ENCODE assay signal across 9 cellular contexts in the genomic region with DNA sequence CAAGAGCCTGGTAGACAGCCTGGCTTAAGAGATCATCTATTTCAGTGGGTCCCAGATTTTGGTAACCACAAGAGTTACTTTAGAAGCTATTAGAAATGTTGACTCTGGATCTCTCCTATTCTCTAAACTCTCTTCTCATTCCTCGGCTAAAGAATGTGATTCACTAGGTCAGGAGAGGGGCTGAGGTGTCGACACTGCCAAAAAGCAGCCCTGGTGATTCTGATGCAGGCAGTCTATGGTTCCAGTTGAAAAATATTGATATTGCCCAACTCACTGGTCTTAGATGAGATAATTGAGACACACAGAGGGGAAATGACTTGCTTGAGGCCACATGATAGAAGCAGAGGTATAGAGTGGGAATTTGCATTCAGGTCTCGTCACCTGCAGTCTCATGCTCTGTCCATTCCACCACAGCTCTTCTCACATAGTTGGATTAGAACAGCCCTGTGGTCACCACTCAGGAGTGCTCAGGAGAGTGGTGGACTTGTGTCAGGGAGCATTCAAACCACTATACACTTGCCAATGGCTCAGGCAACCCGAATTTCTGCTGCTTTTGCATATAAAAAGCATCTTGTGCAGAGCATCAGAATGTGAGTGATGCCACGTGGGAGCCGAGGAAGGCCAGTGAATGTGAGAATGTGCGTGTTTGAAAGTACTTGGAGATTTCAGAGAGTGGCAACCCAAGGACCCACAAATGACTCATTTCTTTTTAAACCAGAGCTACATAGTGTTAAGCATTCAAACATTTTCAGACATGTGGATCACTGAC.
A peak's percentile ranks its signal among the peaks of the same experiment; 100 is the strongest.
DNase-seq lines count a peak whose midpoint lies in the region; TF ChIP-seq lines count a peak whose summit lies in the region.
"Had no signal": no experiment of that assay in that cellular context is flagged by ENCODE, and none has a peak within 500 bp of the region (broad histone marks: within the 10 kb centered on the region; RNA-seq: fewer than 3 reads in every experiment).

No MANE protein-coding gene starts in this region.

- peaks cover 76% of the 10 kb centered on the region for H3K4me1 Mint-ChIP-seq in HFFc6 (ENCODE audit: low read depth)
- H3K4me1 Mint-ChIP-seq in activated CD4-positive, alpha-beta T cell treated with anti-CD3 and anti-CD28 coated beads, Interleukin-2, amount 10 ng/mL, durations not matched to agents 7 days and 5 days = peaks cover 68% of the 10 kb centered on the region
- H3K4me1 Mint-ChIP-seq in dendritic cell treated with granulocyte-macrophage colony-stimulating factor and Interleukin-4, amounts not matched to agents 40 ng/mL and 50 ng/mL, for 4 days (ENCODE audit: low read depth) = peaks cover 49% of the 10 kb centered on the region
- H3K4me1 Mint-ChIP-seq: nephron had no signal

- POLR2A ChIA-PET in activated CD4-positive, alpha-beta T cell treated with anti-CD3 and anti-CD28 coated beads, Interleukin-2, amount 10 ng/mL, durations not matched to agents 7 days and 5 days (lab: Charles Lee) = interaction anchor here (1.1 kb wide), 1 partner anchor 9 kb away, joined by 4 read pairs; no protein-coding TSS in a partner anchor

- peaks cover 20% of the 10 kb centered on the region for H3K9me3 Mint-ChIP-seq in HFFc6
- peaks cover 23% of the 10 kb centered on the region for H3K9me3 Mint-ChIP-seq in activated CD4-positive, alpha-beta T cell treated with anti-CD3 and anti-CD28 coated beads, Interleukin-2, amount 10 ng/mL, durations not matched to agents 7 days and 5 days
- peaks cover 10% of the 10 kb centered on the region for H3K9me3 Mint-ChIP-seq in dendritic cell treated with granulocyte-macrophage colony-stimulating factor and Interleukin-4, amounts not matched to agents 40 ng/mL and 50 ng/mL, for 4 days

- peaks cover 21% of the 10 kb centered on the region for H3K36me3 Mint-ChIP-seq in HFFc6 (ENCODE audit: low read depth)
- peaks cover 43% of the 10 kb centered on the region for H3K36me3 Mint-ChIP-seq in activated CD4-positive, alpha-beta T cell treated with anti-CD3 and anti-CD28 coated beads, Interleukin-2, amount 10 ng/mL, durations not matched to agents 7 days and 5 days (ENCODE audit: low read depth)
- no peaks in the 10 kb centered on the region for H3K36me3 Mint-ChIP-seq in dendritic cell treated with granulocyte-macrophage colony-stimulating factor and Interleukin-4, amounts not matched to agents 40 ng/mL and 50 ng/mL, for 4 days (ENCODE audit: low read depth)

- intact Hi-C loops in dendritic cell treated with granulocyte-macrophage colony-stimulating factor and Interleukin-4, amounts not matched to agents 40 ng/mL and 50 ng/mL, for 4 days (cut with micrococcal nuclease) = no loop called here

- DNase-seq in HFFc6 (peak; percentile 76), NCI-H187 treated with DMSO at 0.1 percent for 48 hours (lab: John Stamatoyannopoulos, UW) (no peak), NCI-H524 (lab: John Stamatoyannopoulos, UW) (no peak), AG08396 (ENCODE audit: low spot score) (no peak)
- peak; percentile 47 for DNase-seq in activated CD4-positive, alpha-beta T cell treated with anti-CD3 and anti-CD28 coated beads, Interleukin-2, amount 10 ng/mL, durations not matched to agents 7 days and 5 days
- DNase-seq in stimulated activated CD8-positive, alpha-beta memory T cell treated with anti-CD3 and anti-CD28 coated beads, Interleukin-2, amount 100 ng/mL, for 48 hours (ENCODE audit: low read depth in 2 of 2) = peak; percentile 17 to 36
- DNase-seq: NCI-H2081 had no signal

- TF ChIP-seq CTCF in HFFc6 (IDR thresholded peaks at IDR 0.05) = no peak

- H3K27me3 Mint-ChIP-seq in HFFc6 (ENCODE audit: insufficient read depth) = no peaks in the 10 kb centered on the region; the same call in 1 of the 2 replicates
- no peaks in the 10 kb centered on the region for H3K27me3 Mint-ChIP-seq in activated CD4-positive, alpha-beta T cell treated with anti-CD3 and anti-CD28 coated beads, Interleukin-2, amount 10 ng/mL, durations not matched to agents 7 days and 5 days
- no peaks in the 10 kb centered on the region for H3K27me3 Mint-ChIP-seq in dendritic cell treated with granulocyte-macrophage colony-stimulating factor and Interleukin-4, amounts not matched to agents 40 ng/mL and 50 ng/mL, for 4 days

- CTCF ChIA-PET in activated CD4-positive, alpha-beta T cell treated with anti-CD3 and anti-CD28 coated beads, Interleukin-2, amount 10 ng/mL, durations not matched to agents 7 days and 5 days (lab: Charles Lee) = interaction anchor here (1.0 to 3.2 kb wide), 5 partner anchors 11 to 36 kb away, joined by 3 to 14 read pairs (median 3); no protein-coding TSS in a partner anchor

- H3K4me3 Mint-ChIP-seq in HFFc6 = peak overlapping the region; percentile 3
- H3K4me3 Mint-ChIP-seq in activated CD4-positive, alpha-beta T cell treated with anti-CD3 and anti-CD28 coated beads, Interleukin-2, amount 10 ng/mL, durations not matched to agents 7 days and 5 days = no peak overlapping the region
- H3K4me3 Mint-ChIP-seq in dendritic cell treated with granulocyte-macrophage colony-stimulating factor and Interleukin-4, amounts not matched to agents 40 ng/mL and 50 ng/mL, for 4 days = no peak overlapping the region
- H3K4me3 Mint-ChIP-seq: nephron had no signal

- peak overlapping the region; percentile 78 for H3K27ac Mint-ChIP-seq in HFFc6
- peak overlapping the region; percentile 73 for H3K27ac Mint-ChIP-seq in activated CD4-positive, alpha-beta T cell treated with anti-CD3 and anti-CD28 coated beads, Interleukin-2, amount 10 ng/mL, durations not matched to agents 7 days and 5 days
- H3K27ac Mint-ChIP-seq in dendritic cell treated with granulocyte-macrophage colony-stimulating factor and Interleukin-4, amounts not matched to agents 40 ng/mL and 50 ng/mL, for 4 days = peak overlapping the region; percentile 2
- H3K27ac Mint-ChIP-seq: nephron had no signal

Comparison
In these comparisons a context has a peak if more than half of its experiments do, and no peak if none do; other contexts are left out.
1. DNase-seq: peak in HFFc6 (single experiment), activated CD4-positive, alpha-beta T cell treated with anti-CD3 and anti-CD28 coated beads, Interleukin-2, amount 10 ng/mL, durations not matched to agents 7 days and 5 days (single experiment) and stimulated activated CD8-positive, alpha-beta memory T cell treated with anti-CD3 and anti-CD28 coated beads, Interleukin-2, amount 100 ng/mL, for 48 hours (2 of 2); none in NCI-H187 treated with DMSO at 0.1 percent for 48 hours (single experiment), NCI-H524 (0 of 2) and AG08396 (single experiment).
2. H3K27ac Mint-ChIP-seq: peak in every context shown above with its lines; median percentile 78 in HFFc6; 73 in activated CD4-positive, alpha-beta T cell treated with anti-CD3 and anti-CD28 coated beads, Interleukin-2, amount 10 ng/mL, durations not matched to agents 7 days and 5 days; 2 in dendritic cell treated with granulocyte-macrophage colony-stimulating factor and Interleukin-4, amounts not matched to agents 40 ng/mL and 50 ng/mL, for 4 days.